8 cellular contexts compared by ENCODE assay signal in genomic region chr14:101072945-101073597, GRCh38.
DNase-seq lines count a peak whose midpoint lies in the region; ATAC-seq and TF ChIP-seq lines count a peak whose summit lies in the region.

No MANE protein-coding gene starts in this region.

- POLR2A ChIA-PET in GM10248 (lab: Yijun Ruan, JAX) = no interaction called here

- intact Hi-C loops in adrenal gland (cut with DNase I) = no loop called here

- ATAC-seq in HG02759 (IDR thresholded peaks at IDR 0.05; ENCODE audit: unreplicated experiment) = peak; percentile 76
- peak; percentile 81 for ATAC-seq in stimulated activated memory B cell treated with anti-CD40 and anti-IgM and Interleukin-4, amounts not matched to agents 10 μg/mL and 1 μg/mL and 100 μg/mL, for 72 hours

- peaks cover 76% of the 10 kb centered on the region for H3K27me3 Mint-ChIP-seq in stimulated activated memory B cell treated with anti-CD40 and anti-IgM and Interleukin-4, amounts not matched to agents 10 μg/mL and 1 μg/mL and 100 μg/mL, for 72 hours

- H3K9me3 ChIP-seq in adrenal gland (replicated peaks in 1 of 3) (no peaks in the 10 kb centered on the region), iPS-18a (ENCODE audit: control insufficient read depth, low read depth, low read length) (no peaks in the 10 kb centered on the region)

- H3K4me3 ChIP-seq in adrenal gland = no peak overlapping the region
- peak overlapping the region; percentile 14 for H3K4me3 ChIP-seq in iPS-18a (ENCODE audit: low read length)

- H3K4me3 Mint-ChIP-seq in stimulated activated memory B cell treated with anti-CD40 and anti-IgM and Interleukin-4, amounts not matched to agents 10 μg/mL and 1 μg/mL and 100 μg/mL, for 72 hours = no peak overlapping the region

- no peak overlapping the region for H3K27ac Mint-ChIP-seq in stimulated activated memory B cell treated with anti-CD40 and anti-IgM and Interleukin-4, amounts not matched to agents 10 μg/mL and 1 μg/mL and 100 μg/mL, for 72 hours

- H3K36me3 ChIP-seq in adrenal gland (replicated peaks in 1 of 2) = peaks cover 0 to 15% of the 10 kb centered on the region in 2 donors
- H3K36me3 ChIP-seq in iPS-18a (ENCODE audit: control insufficient read depth, low read depth, low read length) = no peaks in the 10 kb centered on the region

- WGBS in adrenal gland, 4 donors = 39 to 54% (median 42%) methylated on average over 14 to 28 of the region's 28 CpGs

- no peak for TF ChIP-seq CTCF in AG09319 (IDR thresholded peaks at IDR 0.05; ENCODE audit: low read depth, low read length)
- no peak for TF ChIP-seq CTCF in GM10248 (IDR thresholded peaks at IDR 0.05; ENCODE audit: control extremely low read depth, extremely low read depth, low read depth, missing control alignments)
- no peak for TF ChIP-seq CTCF in adrenal gland (IDR thresholded peaks at IDR 0.05)

- DNase-seq in AG09319 (ENCODE audit: extremely low read depth, low read depth) = peak; percentile 47
- DNase-seq in GM10248 (ENCODE audit: extremely low spot score) = peak; percentile 59
- DNase-seq in NCI-H1436 treated with DMSO at 0.1 percent for 48 hours (lab: John Stamatoyannopoulos, UW) = peak; percentile 73
- DNase-seq in adrenal gland = peak; percentile 92 to 98 (median 97)
- no peak for DNase-seq in NCI-H1048 (lab: John Stamatoyannopoulos, UW)

- no peaks in the 10 kb centered on the region for H3K9me3 Mint-ChIP-seq in stimulated activated memory B cell treated with anti-CD40 and anti-IgM and Interleukin-4, amounts not matched to agents 10 μg/mL and 1 μg/mL and 100 μg/mL, for 72 hours

- H3K4me1 ChIP-seq in adrenal gland (replicated peaks in 1 of 2) = peaks cover 5 to 8% of the 10 kb centered on the region in 2 donors
- H3K4me1 ChIP-seq in iPS-18a (ENCODE audit: control insufficient read depth, low read depth, low read length) = peaks cover 21% of the 10 kb centered on the region

- H3K4me1 Mint-ChIP-seq in stimulated activated memory B cell treated with anti-CD40 and anti-IgM and Interleukin-4, amounts not matched to agents 10 μg/mL and 1 μg/mL and 100 μg/mL, for 72 hours = no peaks in the 10 kb centered on the region

- peak in 1 of 2 donors; percentile 19 for TF ChIP-seq POLR2A in adrenal gland (IDR thresholded peaks at IDR 0.05)

- peak overlapping the region in 3 of 5 donors; percentile 55 to 82 (median 55) for H3K27ac ChIP-seq in adrenal gland
- H3K27ac ChIP-seq in iPS-18a (ENCODE audit: low read length) = no peak overlapping the region

- H3K27me3 ChIP-seq in adrenal gland = peaks cover 11% of the 10 kb centered on the region
- H3K27me3 ChIP-seq in iPS-18a (ENCODE audit: control insufficient read depth, insufficient read depth, low read length) = peaks cover 25% of the 10 kb centered on the region

- no peak overlapping the region for H3K9ac ChIP-seq in iPS-18a (ENCODE audit: low read length)

- CTCF ChIA-PET in GM10248 (lab: Yijun Ruan, JAX) = no interaction called here

- H3K36me3 Mint-ChIP-seq in stimulated activated memory B cell treated with anti-CD40 and anti-IgM and Interleukin-4, amounts not matched to agents 10 μg/mL and 1 μg/mL and 100 μg/mL, for 72 hours = no peaks in the 10 kb centered on the region
